Comparison of ENCODE assay signal across 15 cellular contexts in genomic region chr18:24536326-24536725, GRCh38.
"Had no signal": no experiment of that assay in that cellular context is flagged by ENCODE, and none has a peak within 500 bp of the region (broad histone marks: within the 10 kb centered on the region; RNA-seq: fewer than 3 reads in every experiment).

No MANE protein-coding gene starts in this region.

- H3K36me3 ChIP-seq: breast epithelium, left lung, upper lobe of right lung had no signal

- H3K4me3 ChIP-seq: breast epithelium, coronary artery, left lung, upper lobe of right lung had no signal

- H3K27ac ChIP-seq: breast epithelium, coronary artery, left lung, upper lobe of right lung had no signal

- H3K4me1 ChIP-seq: breast epithelium, left lung, upper lobe of right lung had no signal

- H3K9me3 ChIP-seq: breast epithelium, left lung, upper lobe of right lung had no signal

- DNase-seq: activated CD4-positive, alpha-beta T cell treated with anti-CD3 and anti-CD28 coated beads, Interleukin-2, amount 10 ng/mL, durations not matched to agents 7 days and 5 days; activated CD8-positive, alpha-beta memory T cell treated with anti-CD3 and anti-CD28 coated beads, Interleukin-2, amount 50 U/mL, for 4 hours; activated effector memory CD4-positive, alpha-beta T cell treated with Interleukin-2 at 50 U/mL for 16 hours; activated naive CD4-positive, alpha-beta T cell treated with anti-CD3 and anti-CD28 coated beads, Interleukin-2, amount 10 ng/mL, durations not matched to agents 7 days and 5 days; activated T-cell treated with anti-CD3 and anti-CD28 coated beads, Interleukin-2, amount 50 U/mL, for 48 hours; left lung; mammary epithelial cell; occipital lobe; stimulated activated CD4-positive, alpha-beta T cell treated with anti-CD3 and anti-CD28 coated beads, Interleukin-15, amount 100 ng/mL, for 24 hours; stimulated activated CD4-positive, alpha-beta T cell treated with anti-CD3 and anti-CD28 coated beads, Interleukin-2, amount 100 ng/mL, for 48 hours; T1000; upper lobe of right lung had no signal

- ATAC-seq: activated CD4-positive, CD25-positive, alpha-beta regulatory T cell treated with anti-CD3 and anti-CD28 coated beads, Interleukin-2, amount 50 U/mL, for 24 hours; left lung; upper lobe of right lung had no signal
